Comparison of ENCODE assay signal across 8 cellular contexts in genomic region chr9:127586537-127586936, GRCh38. TPM values are rescaled to one million over a fixed set of nuclear protein-coding genes. Genes with fewer than 3 reads are reported as not detected.
A peak's percentile ranks its signal among the peaks of the same experiment; 100 is the strongest.
DNase-seq lines count a peak whose midpoint lies in the region; ATAC-seq and TF ChIP-seq lines count a peak whose summit lies in the region.

No MANE protein-coding gene starts in this region.

- H3K4me1 ChIP-seq in colonic mucosa (peaks cover 3% of the 10 kb centered on the region), left lung (peaks cover 5 to 40% of the 10 kb centered on the region in 2 donors)

- intact Hi-C loops in colonic mucosa (cut with DNase I) (loop anchor here (2.0 kb wide), 1 partner anchor 82 kb away; no protein-coding TSS in a partner anchor), left lung (cut with DNase I) (loop anchor here in 1 of 2 donors (5.0 kb wide), 1 partner anchor 79 kb away; no protein-coding TSS in a partner anchor)

- H3K9me3 ChIP-seq in colonic mucosa (no peaks in the 10 kb centered on the region), left lung (no peaks in the 10 kb centered on the region)

- DNase-seq in activated gamma-delta T cell treated with Interleukin-2 at 50 U/mL for 16 hours: peak; percentile 62
- no peak for DNase-seq in activated gamma-delta T cell (lab: John Stamatoyannopoulos, UW)
- peak; percentile 64 for DNase-seq in NCI-H2196 treated with DMSO at 0.1 percent for 48 hours (lab: John Stamatoyannopoulos, UW; ENCODE audit: unreplicated experiment)
- DNase-seq in activated CD4-positive, CD25-positive, alpha-beta regulatory T cell treated with anti-CD3 and anti-CD28 coated beads, Interleukin-2, amount 50 U/mL, for 72 hours: peak; percentile 51
- peak; percentile 89 for DNase-seq in colonic mucosa
- DNase-seq in left lung: peak in 1 of 2 donors; percentile 82
- DNase-seq in stimulated activated CD4-positive, alpha-beta T cell treated with anti-CD3 and anti-CD28 coated beads, TNF-alpha, amount 100 ng/mL, for 24 hours (ENCODE audit: low read depth in 3 of 3): peak in 2 of 3 experiments; percentile 42 to 50
- DNase-seq in KG1 (lab: John Stamatoyannopoulos, UW): no peak

- TF ChIP-seq CTCF in colonic mucosa (IDR thresholded peaks at IDR 0.05) (peak; percentile 85), left lung (IDR thresholded peaks at IDR 0.05) (peak; percentile 76 to 82)

- H3K4me3 ChIP-seq in colonic mucosa (no peak overlapping the region), left lung (no peak overlapping the region)

- no peak overlapping the region for H3K27ac ChIP-seq in colonic mucosa
- H3K27ac ChIP-seq in left lung: no peak overlapping the region

- H3K36me3 ChIP-seq in colonic mucosa (no peaks in the 10 kb centered on the region), left lung (no peaks in the 10 kb centered on the region)

- H3K27me3 ChIP-seq in colonic mucosa (no peaks in the 10 kb centered on the region), left lung (no peaks in the 10 kb centered on the region)

- no peak overlapping the region for H3K9ac ChIP-seq in colonic mucosa (ENCODE audit: low read depth in 2 of 2, low read length in 2 of 2)

- peak; percentile 88 for ATAC-seq in left lung

RNA-seq across cellular contexts. Expression of gene STXBP1, which starts 25.5 kb away (rescaled TPM):
- total RNA-seq in colonic mucosa (10 to 100 TPM in 1 of 2 donors, 1 to 10 TPM in 1; 8.2 to 15.8 TPM), left lung (10 to 100 TPM; 63.0 to 76.7 TPM)

Comparison
In these comparisons a context has a peak if more than half of its experiments do, and no peak if none do; other contexts are left out.
1. DNase-seq: peak in activated gamma-delta T cell treated with Interleukin-2 at 50 U/mL for 16 hours (single experiment), NCI-H2196 treated with DMSO at 0.1 percent for 48 hours (single experiment), activated CD4-positive, CD25-positive, alpha-beta regulatory T cell treated with anti-CD3 and anti-CD28 coated beads, Interleukin-2, amount 50 U/mL, for 72 hours (single experiment), colonic mucosa (single experiment) and stimulated activated CD4-positive, alpha-beta T cell treated with anti-CD3 and anti-CD28 coated beads, TNF-alpha, amount 100 ng/mL, for 24 hours (2 of 3); none in activated gamma-delta T cell (single experiment) and KG1 (single experiment).